24 cellular contexts compared by ENCODE assay signal in genomic region chr6:4084444-4085328, GRCh38. TPM values are rescaled to one million over a fixed set of nuclear protein-coding genes. Genes with fewer than 3 reads are reported as not detected.
DNase-seq lines count a peak whose midpoint lies in the region; ATAC-seq, FAIRE-seq and TF ChIP-seq lines count a peak whose summit lies in the region.
"Had no signal": no experiment of that assay in that cellular context is flagged by ENCODE, and none has a peak within 500 bp of the region (broad histone marks: within the 10 kb centered on the region; RNA-seq: fewer than 3 reads in every experiment).

No MANE protein-coding gene starts in this region.

- H3K4me1 Mint-ChIP-seq in H9 = peaks cover 12 to 14% of the 10 kb centered on the region in 2 experiments
- H3K4me1 Mint-ChIP-seq: stimulated activated naive B cell treated with anti-CD40 and anti-IgM and Interleukin-4, amounts not matched to agents 10 μg/mL and 1 μg/mL and 100 μg/mL, for 72 hours had no signal

- H3K36me3 ChIP-seq in hepatocyte (replicated peaks; ENCODE audit: insufficient read depth, low read depth) (no peaks in the 10 kb centered on the region), pancreas (no peaks in the 10 kb centered on the region)
- H3K36me3 ChIP-seq: esophagus squamous epithelium, right atrium auricular region, thyroid gland had no signal

- H3K27me3 ChIP-seq in H9 (ENCODE audit: insufficient read depth, low read length) = no peaks in the 10 kb centered on the region
- no peaks in the 10 kb centered on the region for H3K27me3 ChIP-seq in hepatocyte
- no peaks in the 10 kb centered on the region for H3K27me3 ChIP-seq in pancreas
- H3K27me3 ChIP-seq: dorsolateral prefrontal cortex, esophagus squamous epithelium, right atrium auricular region, thyroid gland had no signal

- no peak overlapping the region for H4K91ac ChIP-seq in H9 (ENCODE audit: insufficient read length, low read depth, low read length)

- no peaks in the 10 kb centered on the region for H3K9me3 Mint-ChIP-seq in H9
- H3K9me3 Mint-ChIP-seq: activated T-helper 2 cell treated with anti-CD3 and anti-CD28 coated beads, Interferon-gamma antibody, Interleukin-2, Interleukin-4, amounts not matched to agents 10 μg/mL and 5 μg/mL and 100 μg/mL, durations not matched to agents 14 hours and 24 hours and 36 hours; neural crest cell; stimulated activated naive B cell treated with anti-CD40 and anti-IgM and Interleukin-4, amounts not matched to agents 10 μg/mL and 1 μg/mL and 100 μg/mL, for 72 hours had no signal

- no peak overlapping the region for H3K4me3 Mint-ChIP-seq in H9
- H3K4me3 Mint-ChIP-seq: neural crest cell; stimulated activated naive B cell treated with anti-CD40 and anti-IgM and Interleukin-4, amounts not matched to agents 10 μg/mL and 1 μg/mL and 100 μg/mL, for 72 hours had no signal

- H3K4ac ChIP-seq in H9 (ENCODE audit: low read depth, low read length) = no peak overlapping the region

- H3K9me3 ChIP-seq in H9 (ENCODE audit: control insufficient read depth, low read depth, low read length) = no peaks in the 10 kb centered on the region
- no peaks in the 10 kb centered on the region for H3K9me3 ChIP-seq in hepatocyte (ENCODE audit: low read depth)
- H3K9me3 ChIP-seq in pancreas = no peaks in the 10 kb centered on the region
- H3K9me3 ChIP-seq: esophagus squamous epithelium, right atrium auricular region, thyroid gland had no signal

- intact Hi-C loops in pancreas (cut with DNase I) = no loop called here

- TF ChIP-seq CTCF in H9 (conservative IDR thresholded peaks at IDR 0.05) = no peak
- no peak for TF ChIP-seq CTCF in hepatocyte (IDR thresholded peaks at IDR 0.05; ENCODE audit: poor library complexity)
- TF ChIP-seq CTCF in pancreas (IDR thresholded peaks at IDR 0.05) = no peak

- no peak overlapping the region for H2BK20ac ChIP-seq in H9 (ENCODE audit: low read depth, low read length, poor library complexity, severe bottlenecking)

- H3K79me1 ChIP-seq in H9 (ENCODE audit: insufficient read depth, low read depth, low read length, poor library complexity, severe bottlenecking) = no peaks in the 10 kb centered on the region

- no peak overlapping the region for H3K9ac ChIP-seq in H9 (ENCODE audit: extremely low read depth, insufficient read length, low read length)

- H3K4me2 ChIP-seq in H9 (ENCODE audit: insufficient read depth, insufficient read length, low read length) (no peak overlapping the region), hepatocyte (peak overlapping the region; percentile 64)

- H4K8ac ChIP-seq in H9 (replicated peaks; ENCODE audit: insufficient read length, low read depth, low read length) = no peak overlapping the region

- H3K4me3 ChIP-seq in hepatocyte (no peak overlapping the region), pancreas (peak overlapping the region in 2 of 4 donors; percentile 18 to 23)
- H3K4me3 ChIP-seq: esophagus squamous epithelium, lung, right atrium auricular region, thyroid gland had no signal

- H3K14ac ChIP-seq in H9 (ENCODE audit: insufficient read depth, low read length) = no peak overlapping the region

- no peaks in the 10 kb centered on the region for H3K9me2 ChIP-seq in hepatocyte (replicated peaks; ENCODE audit: insufficient read depth)

- no peak overlapping the region for H3K18ac ChIP-seq in H9 (ENCODE audit: insufficient read length, low read depth, low read length)

- no peaks in the 10 kb centered on the region for H3K36me3 Mint-ChIP-seq in H9 (ENCODE audit: insufficient read depth in 1 of 3, low read depth in 3 of 3)
- H3K36me3 Mint-ChIP-seq: stimulated activated naive B cell treated with anti-CD40 and anti-IgM and Interleukin-4, amounts not matched to agents 10 μg/mL and 1 μg/mL and 100 μg/mL, for 72 hours had no signal

- H3K23me2 ChIP-seq in H9 (ENCODE audit: insufficient read length, low read depth, low read length, poor library complexity, severe bottlenecking) = no peaks in the 10 kb centered on the region

- H3K27ac Mint-ChIP-seq in H9 = peak overlapping the region in 2 of 3 experiments; percentile 19 to 36; a peak in 3 of 7 replicates
- H3K27ac Mint-ChIP-seq: activated T-helper 2 cell treated with anti-CD3 and anti-CD28 coated beads, Interferon-gamma antibody, Interleukin-2, Interleukin-4, amounts not matched to agents 10 μg/mL and 5 μg/mL and 100 μg/mL, durations not matched to agents 14 hours and 24 hours and 36 hours; stimulated activated naive B cell treated with anti-CD40 and anti-IgM and Interleukin-4, amounts not matched to agents 10 μg/mL and 1 μg/mL and 100 μg/mL, for 72 hours had no signal

- H3K56ac ChIP-seq in H9 (ENCODE audit: insufficient read length, low read depth, low read length) = no peak overlapping the region

- H3K27ac ChIP-seq in H9 (ENCODE audit: insufficient read length, low read depth, low read length) = no peak overlapping the region
- H3K27ac ChIP-seq in hepatocyte = no peak overlapping the region
- peak overlapping the region; percentile 76 to 93 (median 85) for H3K27ac ChIP-seq in pancreas
- H3K27ac ChIP-seq: dorsolateral prefrontal cortex, esophagus squamous epithelium, right atrium auricular region, thyroid gland had no signal

- H3K4me1 ChIP-seq in H9 (ENCODE audit: insufficient read depth, low read length) (no peaks in the 10 kb centered on the region), hepatocyte (ENCODE audit: insufficient read depth) (no peaks in the 10 kb centered on the region), pancreas (peaks cover 18 to 34% (median 20%) of the 10 kb centered on the region in 3 donors)
- H3K4me1 ChIP-seq: esophagus squamous epithelium, right atrium auricular region, thyroid gland had no signal

- no CpG with 5 or more reads among the region's 9 CpGs for WGBS in H9 (ENCODE audit: extremely low coverage, insufficient read length, low lambda C conversion rate)
- WGBS in hepatocyte (ENCODE audit: low lambda C conversion rate, missing lambda C conversion rate) = 67% methylated on average over 9 of the region's 9 CpGs
- WGBS in pancreas, 2 donors = 16 to 19% methylated on average over 9 of the region's 9 CpGs

- H2AK5ac ChIP-seq in H9 (ENCODE audit: insufficient read length, low read length) = no peak overlapping the region

- no peaks in the 10 kb centered on the region for H3K79me2 ChIP-seq in H9 (ENCODE audit: insufficient read depth, low read length)
- no peaks in the 10 kb centered on the region for H3K79me2 ChIP-seq in hepatocyte

- H3T11ph ChIP-seq in H9 (ENCODE audit: low read length) = no peak overlapping the region

- H4K20me1 ChIP-seq in H9 (ENCODE audit: control insufficient read depth, insufficient read depth, insufficient read length) (no peaks in the 10 kb centered on the region), hepatocyte (ENCODE audit: insufficient read depth, poor library complexity, severe bottlenecking) (no peaks in the 10 kb centered on the region)

- H2AFZ ChIP-seq in H9 (ENCODE audit: low read length) = peak overlapping the region; percentile 73
- H2AFZ ChIP-seq in hepatocyte = no peak overlapping the region

- H4K5ac ChIP-seq in H9 (ENCODE audit: insufficient read length, low read depth, low read length) = no peak overlapping the region

- no peaks in the 10 kb centered on the region; the same call in 1 of the 2 replicates for H3K27me3 Mint-ChIP-seq in H9 (ENCODE audit: low read depth)

- H2BK15ac ChIP-seq in H9 (ENCODE audit: low read depth, low read length) = no peak overlapping the region

- H3K23ac ChIP-seq in H9 (ENCODE audit: insufficient read length, low read depth, low read length) = no peak overlapping the region

- DNase-seq in H9 = no peak
- peak; percentile 91 for DNase-seq in NCI-H69 (lab: John Stamatoyannopoulos, UW)
- DNase-seq in hepatocyte (ENCODE audit: low spot score) = no peak
- DNase-seq in pancreas = peak in 4 of 6 donors; percentile 43 to 70 (median 52)
- no peak for DNase-seq in ecto neural progenitor cell (ENCODE audit: low spot score)
- DNase-seq: activated CD4-positive, alpha-beta T cell treated with anti-CD3 and anti-CD28 coated beads for 1 hour; dorsolateral prefrontal cortex; esophagus squamous epithelium; glutamatergic neuron; GOT3; KBM-7; NCI-H2171 treated with DMSO at 0.1 percent for 48 hours; NK-92 treated with Interleukin-12 subunit alpha and Interleukin-12 subunit beta, amount 100 ng/mL, for 24 hours; RPMI8226; stimulated activated naive B cell treated with anti-CD40 and anti-IgM and Interleukin-4, amounts not matched to agents 10 μg/mL and 1 μg/mL and 100 μg/mL, for 72 hours; thyroid gland had no signal

- no peak overlapping the region for H2BK5ac ChIP-seq in H9 (ENCODE audit: insufficient read length, low read length)

- H2BK120ac ChIP-seq in H9 (ENCODE audit: low read depth, low read length, poor library complexity, severe bottlenecking) = no peak overlapping the region

- ATAC-seq in pancreas (peak; percentile 83 to 92 (median 86)), HG02970 (IDR thresholded peaks at IDR 0.05; ENCODE audit: low FRiP score, unreplicated experiment) (no peak), GM19035 (IDR thresholded peaks at IDR 0.05; ENCODE audit: unreplicated experiment) (no peak), esophagus mucosa (no peak)
- ATAC-seq: stimulated activated naive B cell treated with anti-CD40 and anti-IgM and Interleukin-4, amounts not matched to agents 10 μg/mL and 1 μg/mL and 100 μg/mL, for 72 hours had no signal

- FAIRE-seq in pancreas (lab: Jason Lieb, UNC) = no peak

- no peak overlapping the region for H2BK12ac ChIP-seq in H9 (ENCODE audit: insufficient read length, low read depth, low read length)

RNA-seq across cellular contexts. Expression of gene FAM217A, which starts 5.7 kb away (rescaled TPM):
- total RNA-seq in H9 (2021) = not detected in 2 replicates
- not detected in 2 replicates for total RNA-seq in hepatocyte
- not detected in 2 replicates for polyA plus RNA-seq in hepatocyte
- 1 to 10 TPM in 1 of 6 donors, under 1 TPM in 4, not detected in 1; 0.09 to 1.3 (median 0.32) TPM for total RNA-seq in pancreas
- 1 to 10 TPM in 1 of 2 donors, under 1 TPM in 1; 0.76 to 1.2 TPM for polyA plus RNA-seq in pancreas
- not detected for total RNA-seq in esophagus mucosa
- total RNA-seq: activated T-helper 2 cell treated with anti-CD3 and anti-CD28 coated beads, Interferon-gamma antibody, Interleukin-2, Interleukin-4, amounts not matched to agents 10 μg/mL and 5 μg/mL and 100 μg/mL, durations not matched to agents 14 hours and 24 hours and 36 hours; cardiac septum; esophagus squamous epithelium; lung; neural crest cell; right atrium auricular region had no signal
- polyA plus RNA-seq: lung had no signal

RNA-seq across cellular contexts. Expression of gene ECI2, which starts 50.7 kb away (rescaled TPM):
- total RNA-seq in H9 (2021) (66.1 and 67.5 TPM in 2 replicates), hepatocyte (102 and 103 TPM in 2 replicates), pancreas (10 to 100 TPM; 34.2 to 79.6 (median 55.4) TPM), esophagus mucosa (19.8 TPM)
- polyA plus RNA-seq in hepatocyte (114 TPM in 2 replicates), pancreas (10 to 100 TPM; 26.8 to 54.5 TPM)

Comparison
In these comparisons a context has a peak if more than half of its experiments do, and no peak if none do; other contexts are left out.
1. DNase-seq: peak in NCI-H69 (single experiment) and pancreas (4 of 6); none in H9 (single experiment), hepatocyte (single experiment) and ecto neural progenitor cell (single experiment).
2. H3K27ac ChIP-seq: peak in pancreas (4 of 4); none in H9 (single experiment) and hepatocyte (single experiment).
3. ATAC-seq: peak in pancreas (4 of 4); none in HG02970 (single experiment), GM19035 (single experiment) and esophagus mucosa (single experiment).